Comparison of ENCODE assay signal across 32 cellular contexts in genomic region chr9:114464652-114465051, GRCh38.
"Had no signal": no experiment of that assay in that cellular context is flagged by ENCODE, and none has a peak within 500 bp of the region (broad histone marks: within the 10 kb centered on the region; RNA-seq: fewer than 3 reads in every experiment).

No MANE protein-coding gene starts in this region.

- H3K9me3 ChIP-seq: adrenal gland, ascending aorta, body of pancreas had no signal

- H3K4me1 ChIP-seq: ascending aorta, breast epithelium had no signal

- H3K36me3 ChIP-seq: ascending aorta, brain microvascular endothelial cell, breast epithelium, cardiac muscle cell had no signal

- H3K27me3 ChIP-seq: adrenal gland, ascending aorta, body of pancreas, brain microvascular endothelial cell, breast epithelium, cardiac muscle cell had no signal

- DNase-seq: activated effector memory CD4-positive, alpha-beta T cell treated with anti-CD3 and anti-CD28 coated beads, Interleukin-2, amount 50 U/mL, for 16 hours; activated effector memory CD4-positive, alpha-beta T cell treated with Interleukin-2 at 50 U/mL for 16 hours; activated gamma-delta T cell; activated gamma-delta T cell treated with Interleukin-2 at 50 U/mL for 16 hours; activated naive CD4-positive, alpha-beta T cell; activated naive CD4-positive, alpha-beta T cell treated with anti-CD3 and anti-CD28 coated beads for 36 hours; activated naive CD4-positive, alpha-beta T cell treated with anti-CD3 and anti-CD28 coated beads, Interleukin-2, amount 10 ng/mL, durations not matched to agents 7 days and 5 days; activated naive CD4-positive, alpha-beta T cell treated with anti-CD3 and anti-CD28 coated beads, Interleukin-2, amount 50 U/mL, for 16 hours; activated naive CD4-positive, alpha-beta T cell treated with Interleukin-2 at 50 U/mL for 16 hours; activated naive CD8-positive, alpha-beta T cell treated with anti-CD3 and anti-CD28 coated beads for 36 hours; activated naive CD8-positive, alpha-beta T cell treated with anti-CD3 and anti-CD28 coated beads, Interleukin-2, amount 10 ng/mL, durations not matched to agents 7 days and 5 days; activated naive CD8-positive, alpha-beta T cell treated with anti-CD3 and anti-CD28 coated beads, Interleukin-2, amount 50 U/mL, for 24 hours; activated T-cell treated with anti-CD3 and anti-CD28 coated beads, Interleukin-2, amount 50 U/mL, for 1 hour; activated T-cell treated with anti-CD3 and anti-CD28 coated beads, Interleukin-2, amount 50 U/mL, for 24 hours; activated T-cell treated with anti-CD3 and anti-CD28 coated beads, Interleukin-2, amount 50 U/mL, for 4 hours; activated T-cell treated with anti-CD3 and anti-CD28 coated beads, Interleukin-2, amount 50 U/mL, for 48 hours; activated T-cell treated with anti-CD3 and anti-CD28 coated beads, Interleukin-2, amount 50 U/mL, for 72 hours; amniotic stem cell; amygdala; anterior cingulate cortex; body of pancreas; brain microvascular endothelial cell; caudate nucleus; central memory CD4-positive, alpha-beta T cell; cerebellar nuclear complex had no signal

- H3K4me3 ChIP-seq: adrenal gland, ascending aorta, body of pancreas, breast epithelium, cardiac muscle cell had no signal

- ATAC-seq: activated naive CD4-positive, alpha-beta T cell treated with anti-CD3 and anti-CD28 coated beads, Interleukin-2, amount 50 U/mL, for 72 hours; activated T-cell treated with anti-CD3 and anti-CD28 coated beads, Interleukin-2, amount 50 U/mL, for 4 hours; activated T-cell treated with anti-CD3 and anti-CD28 coated beads, Interleukin-2, amount 50 U/mL, for 72 hours; activated T-helper 17 cell treated with anti-CD3 and anti-CD28 coated beads, Interleukin-2, amount 50 U/mL, for 72 hours; body of pancreas had no signal

- H3K27ac ChIP-seq: ascending aorta, body of pancreas, brain microvascular endothelial cell, breast epithelium, cardiac muscle cell had no signal

- FAIRE-seq: astrocyte had no signal
